Comparison of ENCODE assay signal across 8 cellular contexts in the genomic region with DNA sequence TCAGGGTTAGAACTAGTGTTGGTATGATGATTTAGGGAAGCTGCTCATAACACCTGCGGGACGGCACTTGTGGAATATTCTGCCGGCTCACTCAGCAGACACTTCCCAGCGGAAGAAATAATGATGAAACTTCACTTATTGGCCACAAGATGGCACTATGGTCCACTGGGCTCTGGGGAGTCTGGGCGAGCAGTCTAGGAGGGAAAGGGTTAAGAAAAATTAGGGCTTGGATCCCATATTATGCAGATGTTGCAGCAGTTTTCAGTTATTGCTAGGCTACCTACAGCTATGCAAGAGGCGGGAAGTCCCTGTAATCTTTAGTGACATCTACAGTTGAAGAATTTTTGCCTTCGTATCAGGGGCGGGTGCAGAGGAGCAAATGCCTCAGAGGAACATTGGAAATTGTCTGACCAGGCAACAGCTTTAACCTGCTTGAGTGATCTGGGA.
DNase-seq lines count a peak whose midpoint lies in the region; ATAC-seq, FAIRE-seq and TF ChIP-seq lines count a peak whose summit lies in the region.

No MANE protein-coding gene starts in this region.

- no peaks in the 10 kb centered on the region for H3K9me3 Mint-ChIP-seq in endothelial cell (ENCODE audit: unreplicated experiment)
- H3K9me3 Mint-ChIP-seq in nephron progenitor cell = no peaks in the 10 kb centered on the region

- H3K36me3 Mint-ChIP-seq in endothelial cell (ENCODE audit: low read depth, unreplicated experiment) (no peaks in the 10 kb centered on the region), nephron progenitor cell (ENCODE audit: low read depth) (no peaks in the 10 kb centered on the region)

- TF ChIP-seq POLR2A in GM12891 (IDR thresholded peaks at IDR 0.05; ENCODE audit: low read depth, low read length) = no peak

- DNase-seq in AG20443 (ENCODE audit: low spot score) = peak; percentile 60
- DNase-seq in GM12891 (ENCODE audit: insufficient read length, low spot score) = peak; percentile 14
- peak; percentile 65 for DNase-seq in RKO (ENCODE audit: low spot score)
- no peak for DNase-seq in endothelial cell (ENCODE audit: low spot score)
- peak; percentile 21 for DNase-seq in nephron progenitor cell
- no peak for DNase-seq in NCI-H524 treated with DMSO at 0.1 percent for 48 hours (lab: John Stamatoyannopoulos, UW)

- peak; percentile 33 for FAIRE-seq in GM12891 (lab: Jason Lieb, UNC)

- ATAC-seq in HG02970 (IDR thresholded peaks at IDR 0.05; ENCODE audit: low FRiP score, unreplicated experiment) (peak; percentile 48), HG02623 (IDR thresholded peaks at IDR 0.05; ENCODE audit: unreplicated experiment) (no peak)

- H3K4me1 Mint-ChIP-seq in endothelial cell (ENCODE audit: unreplicated experiment) = peaks cover 4% of the 10 kb centered on the region
- H3K4me1 Mint-ChIP-seq in nephron progenitor cell = no peaks in the 10 kb centered on the region

- H3K4me3 Mint-ChIP-seq in endothelial cell (ENCODE audit: unreplicated experiment) (no peak overlapping the region), nephron progenitor cell (peak overlapping the region; percentile 2)

- H3K27me3 Mint-ChIP-seq in endothelial cell (ENCODE audit: unreplicated experiment) (peaks cover 3% of the 10 kb centered on the region), nephron progenitor cell (ENCODE audit: low read depth, poor library complexity) (peaks cover 42% of the 10 kb centered on the region)

- H3K27ac Mint-ChIP-seq in endothelial cell (ENCODE audit: unreplicated experiment) = no peak overlapping the region
- H3K27ac Mint-ChIP-seq in nephron progenitor cell = no peak overlapping the region

- TF ChIP-seq CTCF in endothelial cell (IDR thresholded peaks at IDR 0.05; ENCODE audit: unreplicated experiment) (peak; percentile 77), nephron progenitor cell (IDR thresholded peaks at IDR 0.05) (peak; percentile 77)

TF ChIP-seq in GM12891, 5 proteins besides CTCF, POLR2A, EP300 and RAD21:
- no peak for TF ChIP-seq POLR2AphosphoS5 (IDR thresholded peaks at IDR 0.05; ENCODE audit: low read depth, low read length)
- TF ChIP-seq PAX5 (IDR thresholded peaks at IDR 0.05; ENCODE audit: insufficient read depth, low read length, severe bottlenecking) = no peak
- no peak for TF ChIP-seq TAF1 (IDR thresholded peaks at IDR 0.05; ENCODE audit: low read depth, low read length)
- no peak for TF ChIP-seq POU2F2 (IDR thresholded peaks at IDR 0.05; ENCODE audit: low read depth, low read length)
- no peak for TF ChIP-seq SPI1 (IDR thresholded peaks at IDR 0.05; ENCODE audit: low read depth, low read length)

Comparison
In these comparisons a context has a peak if more than half of its experiments do, and no peak if none do; other contexts are left out.
1. DNase-seq: peak in AG20443 (single experiment), GM12891 (single experiment), RKO (single experiment) and nephron progenitor cell (single experiment); none in endothelial cell (single experiment) and NCI-H524 treated with DMSO at 0.1 percent for 48 hours (single experiment).